Comparison of ENCODE assay signal across 15 cellular contexts in the genomic region with DNA sequence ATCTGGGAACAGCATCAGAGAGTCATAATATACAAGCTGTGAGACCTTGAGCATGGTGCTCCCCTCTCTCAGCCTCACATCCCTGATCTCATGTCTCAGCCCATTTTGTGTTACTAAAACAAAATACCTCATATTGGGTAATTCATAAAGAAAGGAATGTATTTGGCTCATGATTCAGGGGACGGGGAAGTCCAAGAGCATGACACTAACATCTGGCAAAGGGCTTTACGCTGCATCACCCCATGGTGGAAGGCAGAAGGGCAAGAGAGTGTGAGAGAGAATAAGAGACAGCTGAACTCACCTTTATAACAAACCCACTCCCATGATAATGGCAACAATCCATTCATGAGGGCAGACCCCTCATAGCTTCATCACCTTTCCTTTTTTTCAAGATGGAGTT.
A peak's percentile ranks its signal among the peaks of the same experiment; 100 is the strongest.
DNase-seq lines count a peak whose midpoint lies in the region; TF ChIP-seq lines count a peak whose summit lies in the region.
"Had no signal": no experiment of that assay in that cellular context is flagged by ENCODE, and none has a peak within 500 bp of the region (broad histone marks: within the 10 kb centered on the region; RNA-seq: fewer than 3 reads in every experiment).

No MANE protein-coding gene starts in this region.

- H3K27ac ChIP-seq in OCI-LY3 (ENCODE audit: low read length) = peak overlapping the region; percentile 17; the same call in 1 of the 2 replicates
- H3K27ac ChIP-seq: C4-2B, HL-60 had no signal

- no peak overlapping the region; the same call in 1 of the 2 replicates for H3K9ac ChIP-seq in OCI-LY3 (ENCODE audit: low read length)

- H2AFZ ChIP-seq in OCI-LY3 (ENCODE audit: low read depth, low read length) = no peak overlapping the region

- TF ChIP-seq CTCF in AG10803 (conservative IDR thresholded peaks at IDR 0.05; ENCODE audit: low read length) (no peak), OCI-LY3 (IDR thresholded peaks at IDR 0.05; ENCODE audit: low read depth, low read length) (no peak), fibroblast of mammary gland (conservative IDR thresholded peaks at IDR 0.05; ENCODE audit: control insufficient read depth, insufficient read depth, low read depth, low read length) (no peak)

- DNase-seq in AG10803 (ENCODE audit: low read depth) (peak; percentile 3), EL (peak; percentile 14), fibroblast of mammary gland (ENCODE audit: low read depth) (peak; percentile 15), NCI-H2171 (lab: John Stamatoyannopoulos, UW) (no peak)
- no peak for DNase-seq in stimulated activated CD4-positive, alpha-beta T cell treated with anti-CD3 and anti-CD28 coated beads, Interleukin-4, amount 100 ng/mL, for 24 hours
- DNase-seq: ACHN; AML-193; Caco-2; CD4-positive, alpha-beta T cell; GF-D8; H9; KBM-7 had no signal

- no peaks in the 10 kb centered on the region for H3K9me3 ChIP-seq in OCI-LY3 (ENCODE audit: insufficient read depth, low read length)
- H3K9me3 ChIP-seq: Caco-2 had no signal

- H4K20me1 ChIP-seq in OCI-LY3 (ENCODE audit: insufficient read depth, low read length) = no peaks in the 10 kb centered on the region

- peak overlapping the region; percentile 43 for H3K4me2 ChIP-seq in OCI-LY3 (ENCODE audit: low read length)

- no peaks in the 10 kb centered on the region for H3K36me3 ChIP-seq in OCI-LY3 (replicated peaks; ENCODE audit: low read depth, low read length)

- H3K79me2 ChIP-seq in OCI-LY3 (ENCODE audit: low read length) = no peaks in the 10 kb centered on the region

- H3K27me3 ChIP-seq in OCI-LY3 (ENCODE audit: low read depth, low read length) = no peaks in the 10 kb centered on the region

- H3K4me1 ChIP-seq in OCI-LY3 (ENCODE audit: low read length) = peaks cover 31% of the 10 kb centered on the region
- H3K4me1 ChIP-seq: Caco-2 had no signal

- no peak overlapping the region for H3K4me3 ChIP-seq in AG10803 (ENCODE audit: low read length)
- H3K4me3 ChIP-seq in OCI-LY3 (ENCODE audit: low read length) = peak overlapping the region; percentile 38
- no peak overlapping the region for H3K4me3 ChIP-seq in fibroblast of mammary gland (ENCODE audit: control insufficient read depth, low read depth, low read length)

Comparison
In these comparisons a context has a peak if more than half of its experiments do, and no peak if none do; other contexts are left out.
1. DNase-seq: peak in AG10803 (single experiment), EL (single experiment) and fibroblast of mammary gland (single experiment); none in stimulated activated CD4-positive, alpha-beta T cell treated with anti-CD3 and anti-CD28 coated beads, Interleukin-4, amount 100 ng/mL, for 24 hours (single experiment) and NCI-H2171 (single experiment).